10 cellular contexts compared by ENCODE assay signal in genomic region chr22:50756406-50756805, GRCh38. TPM values are rescaled to one million over a fixed set of nuclear protein-coding genes. Genes with fewer than 3 reads are reported as not detected.
DNase-seq lines count a peak whose midpoint lies in the region; ATAC-seq, FAIRE-seq and TF ChIP-seq lines count a peak whose summit lies in the region.
"Not testable (repeated sequence)": the region's sequence is repeated elsewhere in the genome, so short reads cannot be mapped to it uniquely, and the experiment has no call there.
"Had no signal": no experiment of that assay in that cellular context is flagged by ENCODE, and none has a peak within 500 bp of the region (broad histone marks: within the 10 kb centered on the region; RNA-seq: fewer than 3 reads in every experiment).

No MANE protein-coding gene starts in this region.

- H3K79me2 ChIP-seq in DOHH2 (ENCODE audit: control insufficient read depth, low read length); PC-9 (ENCODE audit: low read depth); astrocyte (ENCODE audit: insufficient read depth, low read length): not testable (repeated sequence)

- not testable (repeated sequence) for H3K27me3 Mint-ChIP-seq in activated CD8-positive, alpha-beta T cell treated with anti-CD3 and anti-CD28 coated beads for 36 hours; mesothelial cell of epicardium (ENCODE audit: low read depth)
- peaks cover 21% of the 10 kb centered on the region for H3K27me3 Mint-ChIP-seq in astrocyte (ENCODE audit: low read depth, unreplicated experiment)

- H2AFZ ChIP-seq in PC-9; astrocyte (ENCODE audit: low read depth, low read length): not testable (repeated sequence)

- not testable (repeated sequence) for H3K4me1 ChIP-seq in DOHH2 (ENCODE audit: control insufficient read depth, low read length); astrocyte (ENCODE audit: insufficient read depth, low read length); psoas muscle
- peaks cover 19% of the 10 kb centered on the region for H3K4me1 ChIP-seq in PC-9 (replicated peaks; ENCODE audit: insufficient read depth)

- POLR2A ChIA-PET in PC-9 (lab: Charles Lee; ENCODE audit: unreplicated experiment); activated CD8-positive, alpha-beta T cell treated with anti-CD3 and anti-CD28 coated beads for 36 hours (lab: Charles Lee): not testable (repeated sequence)

- H3K4me3 ChIP-seq in DOHH2 (ENCODE audit: low read length): peak overlapping the region; percentile 59
- H3K4me3 ChIP-seq in PC-9; astrocyte (ENCODE audit: insufficient read depth, low read depth, low read length): not testable (repeated sequence)
- H3K4me3 ChIP-seq in epithelial cell of proximal tubule (ENCODE audit: low read depth, low read length): peak overlapping the region; percentile 11
- peak overlapping the region; percentile 64 for H3K4me3 ChIP-seq in psoas muscle

- not testable (repeated sequence) for DNase-seq in PC-9; activated CD8-positive, alpha-beta T cell treated with anti-CD3 and anti-CD28 coated beads for 36 hours; astrocyte (ENCODE audit: low read depth); epithelial cell of proximal tubule (ENCODE audit: low read depth); mesothelial cell of epicardium (ENCODE audit: low spot score in 2 of 2, unreplicated experiment in 2 of 2); psoas muscle

- not testable (repeated sequence) for H3K27ac Mint-ChIP-seq in activated CD8-positive, alpha-beta T cell treated with anti-CD3 and anti-CD28 coated beads for 36 hours; astrocyte (ENCODE audit: unreplicated experiment); mesothelial cell of epicardium

- not testable (repeated sequence) for H3K9me2 ChIP-seq in DOHH2 (replicated peaks; ENCODE audit: control insufficient read depth, low read length); PC-9 (ENCODE audit: insufficient read depth)

- H3K36me3 ChIP-seq in DOHH2 (ENCODE audit: control insufficient read depth, low read length); PC-9 (ENCODE audit: low read depth); astrocyte (ENCODE audit: insufficient read depth, low read length); psoas muscle (ENCODE audit: insufficient read depth in 1 of 2, low read depth in 1 of 2): not testable (repeated sequence)

- H3F3A ChIP-seq in DOHH2 (ENCODE audit: control insufficient read depth, insufficient read depth): not testable (repeated sequence)
- H3F3A ChIP-seq in PC-9 (ENCODE audit: insufficient read depth, low read depth): peaks cover 15% of the 10 kb centered on the region

- H3K4me3 Mint-ChIP-seq in activated CD8-positive, alpha-beta T cell treated with anti-CD3 and anti-CD28 coated beads for 36 hours: peak overlapping the region; percentile 93
- H3K4me3 Mint-ChIP-seq in astrocyte (ENCODE audit: unreplicated experiment) (peak overlapping the region; percentile 95), mesothelial cell of epicardium (peak overlapping the region; percentile 84)

- 25 to 39% (median 32%) methylated on average over 6 to 9 of the region's 9 CpGs for WGBS in psoas muscle, 3 donors

- ATAC-seq in activated CD8-positive, alpha-beta T cell treated with anti-CD3 and anti-CD28 coated beads for 36 hours; psoas muscle: not testable (repeated sequence)

- H3K27ac ChIP-seq in 22Rv1 (peak overlapping the region; percentile 73; the same call in 1 of the 2 replicates), DOHH2 (ENCODE audit: low read depth, low read length) (peak overlapping the region; percentile 73)
- H3K27ac ChIP-seq in PC-9; astrocyte (ENCODE audit: low read depth, low read length); psoas muscle: not testable (repeated sequence)

- not testable (repeated sequence) for H3K9ac ChIP-seq in astrocyte (ENCODE audit: low read length)

- not testable (repeated sequence) for H4K20me1 ChIP-seq in DOHH2 (ENCODE audit: control insufficient read depth, insufficient read depth, low read depth, low read length); PC-9 (ENCODE audit: insufficient read depth); astrocyte (ENCODE audit: insufficient read depth, low read length)

- not testable (repeated sequence) for H3K36me3 Mint-ChIP-seq in activated CD8-positive, alpha-beta T cell treated with anti-CD3 and anti-CD28 coated beads for 36 hours (ENCODE audit: low read depth); astrocyte (ENCODE audit: low read depth, unreplicated experiment); mesothelial cell of epicardium

- not testable (repeated sequence) for H3K27me3 ChIP-seq in DOHH2 (ENCODE audit: control insufficient read depth, low read length); astrocyte (ENCODE audit: insufficient read depth, low read length)
- peaks cover 16% of the 10 kb centered on the region for H3K27me3 ChIP-seq in PC-9 (ENCODE audit: insufficient read depth, low read depth)
- H3K27me3 ChIP-seq in psoas muscle (ENCODE audit: insufficient read depth in 3 of 3, low read length in 2 of 3): peaks cover 0 to 13% (median 0%) of the 10 kb centered on the region in 3 donors

- intact Hi-C loops in PC-9 (cut with micrococcal nuclease; ENCODE audit: unreplicated experiment); activated CD8-positive, alpha-beta T cell treated with anti-CD3 and anti-CD28 coated beads for 36 hours (cut with micrococcal nuclease); psoas muscle (cut with DNase I): not testable (repeated sequence)

- H3K4me2 ChIP-seq in DOHH2 (ENCODE audit: low read length) (peak overlapping the region; percentile 54), PC-9 (peak overlapping the region; percentile 74; the same call in 1 of the 2 replicates)
- not testable (repeated sequence) for H3K4me2 ChIP-seq in astrocyte (ENCODE audit: low read length)

- not testable (repeated sequence) for TF ChIP-seq CTCF in 22Rv1 (IDR thresholded peaks at IDR 0.05); DOHH2 (IDR thresholded peaks at IDR 0.05; ENCODE audit: low read depth, low read length, poor library complexity, severe bottlenecking); PC-9 (conservative IDR thresholded peaks at IDR 0.05); activated CD8-positive, alpha-beta T cell treated with anti-CD3 and anti-CD28 coated beads for 36 hours (IDR thresholded peaks at IDR 0.05); astrocyte (IDR thresholded peaks at IDR 0.05; ENCODE audit: insufficient read depth, low read depth, low read length); epithelial cell of proximal tubule (conservative IDR thresholded peaks at IDR 0.05; ENCODE audit: low read depth, low read length); mesothelial cell of epicardium (IDR thresholded peaks at IDR 0.05; ENCODE audit: unreplicated experiment); psoas muscle (IDR thresholded peaks at IDR 0.05)

- not testable (repeated sequence) for H3K9me3 ChIP-seq in DOHH2 (ENCODE audit: control insufficient read depth, insufficient read depth, low read length); PC-9 (ENCODE audit: insufficient read depth, low read depth); astrocyte (ENCODE audit: insufficient read depth, low read depth, low read length); psoas muscle

- BruUV-seq in PC-9 (replicated peaks; lab: Mats Ljungman, UMichigan): not testable (repeated sequence)

- not testable (repeated sequence) for FAIRE-seq in astrocyte (lab: Jason Lieb, UNC)

- H3K4me1 Mint-ChIP-seq in activated CD8-positive, alpha-beta T cell treated with anti-CD3 and anti-CD28 coated beads for 36 hours (ENCODE audit: low read depth); astrocyte (ENCODE audit: low read depth, unreplicated experiment); mesothelial cell of epicardium: not testable (repeated sequence)

- CTCF ChIA-PET in PC-9 (lab: Charles Lee); activated CD8-positive, alpha-beta T cell treated with anti-CD3 and anti-CD28 coated beads for 36 hours (lab: Charles Lee): not testable (repeated sequence)

- H3K9me3 Mint-ChIP-seq in activated CD8-positive, alpha-beta T cell treated with anti-CD3 and anti-CD28 coated beads for 36 hours; astrocyte (ENCODE audit: unreplicated experiment): not testable (repeated sequence)
- H3K9me3 Mint-ChIP-seq in mesothelial cell of epicardium: peaks cover 13% of the 10 kb centered on the region

RNA-seq across cellular contexts. Expression of gene ACR, which starts 18.4 kb away (rescaled TPM):
- total RNA-seq in PC-9 (2021) (0.28 TPM in 1 of 2 replicates, not detected in the other), astrocyte (not detected in 2 replicates), epithelial cell of proximal tubule (not detected in 2 replicates), mesothelial cell of epicardium (1.0 to 2.2 TPM (median 1.2 TPM) in 3 replicates), psoas muscle (under 1 TPM in 3 of 4 donors, not detected in 1; 0.26 to 0.82 (median 0.64) TPM)
- total RNA-seq in activated CD8-positive, alpha-beta T cell treated with anti-CD3 and anti-CD28 coated beads for 36 hours: not detected
- under 1 TPM in 2 of 3 donors, not detected in 1; 0.10 to 0.19 TPM for polyA plus RNA-seq in psoas muscle
- total RNA-seq: frontal cortex, Peyer's patch had no signal

RNA-seq across cellular contexts. Expression of gene RABL2B, which starts 27.0 kb away (rescaled TPM):
- total RNA-seq in PC-9 (2021): 44.0 and 48.4 TPM in 2 replicates
- total RNA-seq in activated CD8-positive, alpha-beta T cell treated with anti-CD3 and anti-CD28 coated beads for 36 hours: 10 to 100 TPM; 19.2 to 22.5 TPM
- total RNA-seq in astrocyte: 26.6 and 27.5 TPM in 2 replicates
- total RNA-seq in epithelial cell of proximal tubule: 14.6 and 15.0 TPM in 2 replicates
- 42.3 to 48.3 TPM (median 47.5 TPM) in 3 replicates for total RNA-seq in mesothelial cell of epicardium
- 10 to 100 TPM in 1 of 4 donors, 1 to 10 TPM in 3; 4.1 to 11.8 (median 6.0) TPM for total RNA-seq in psoas muscle
- polyA plus RNA-seq in psoas muscle: 10 to 100 TPM in 2 of 3 donors, 1 to 10 TPM in 1; 7.1 to 12.7 (median 12.2) TPM
